Comparison of ENCODE assay signal across 1 cellular context in the genomic region with DNA sequence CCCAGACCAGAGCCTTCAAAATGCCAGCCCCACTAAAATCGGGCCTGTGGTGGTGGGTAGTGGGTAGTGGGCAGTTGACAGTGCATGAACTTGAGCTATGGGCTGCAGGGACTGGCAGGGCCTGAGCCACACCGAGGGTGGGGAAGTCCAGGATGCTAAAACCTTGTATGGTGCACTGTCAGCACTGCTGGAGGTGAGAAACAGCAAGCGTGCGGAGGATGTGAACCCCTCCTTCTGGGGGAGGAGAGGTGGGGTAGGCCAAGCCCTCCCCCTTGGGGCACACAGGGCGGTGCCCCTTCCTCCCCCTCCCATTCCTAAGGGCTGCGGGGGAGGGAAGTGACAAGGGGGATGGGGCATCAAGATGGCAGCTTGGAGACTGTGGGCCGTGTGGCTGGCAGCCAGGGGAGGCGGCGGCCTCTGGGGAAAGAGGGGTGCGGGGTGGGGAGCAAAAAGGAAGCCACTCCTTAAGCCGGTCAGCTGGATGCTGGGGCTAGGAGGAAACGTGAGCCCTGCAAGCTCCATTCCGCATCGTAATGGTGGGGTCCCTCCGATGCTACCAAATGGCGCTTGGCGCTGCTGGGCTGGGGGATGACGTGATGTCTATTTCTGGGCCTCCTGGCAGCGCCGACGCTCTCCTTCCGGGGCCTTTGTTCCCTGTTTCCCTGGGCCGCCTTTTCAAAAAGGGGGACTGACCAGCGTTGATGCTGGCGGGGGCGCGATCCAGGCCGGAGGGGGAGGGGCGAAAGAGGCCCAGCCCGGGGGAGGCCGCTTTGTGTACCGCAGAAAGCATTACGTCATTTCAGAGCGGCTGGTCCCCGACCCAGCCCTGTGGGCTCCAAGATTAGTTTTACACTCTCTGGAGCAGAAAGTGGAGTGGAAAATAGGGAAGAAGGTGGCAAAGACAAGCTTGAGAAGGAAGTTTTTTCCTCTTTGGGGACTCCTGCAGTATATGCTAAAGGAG.
A peak's percentile ranks its signal among the peaks of the same experiment; 100 is the strongest.
TF ChIP-seq lines count a peak whose summit lies in the region.

No MANE protein-coding gene starts in this region.

TF ChIP-seq in GM12878, 131 proteins besides CTCF, POLR2A, EP300 and RAD21 (continued from another document and continues in another):
- TF ChIP-seq, protein P1, sequence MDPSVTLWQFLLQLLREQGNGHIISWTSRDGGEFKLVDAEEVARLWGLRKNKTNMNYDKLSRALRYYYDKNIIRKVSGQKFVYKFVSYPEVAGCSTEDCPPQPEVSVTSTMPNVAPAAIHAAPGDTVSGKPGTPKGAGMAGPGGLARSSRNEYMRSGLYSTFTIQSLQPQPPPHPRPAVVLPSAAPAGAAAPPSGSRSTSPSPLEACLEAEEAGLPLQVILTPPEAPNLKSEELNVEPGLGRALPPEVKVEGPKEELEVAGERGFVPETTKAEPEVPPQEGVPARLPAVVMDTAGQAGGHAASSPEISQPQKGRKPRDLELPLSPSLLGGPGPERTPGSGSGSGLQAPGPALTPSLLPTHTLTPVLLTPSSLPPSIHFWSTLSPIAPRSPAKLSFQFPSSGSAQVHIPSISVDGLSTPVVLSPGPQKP (IDR thresholded peaks at IDR 0.05; ENCODE audit: low read depth, low read length), result no peak
- TF ChIP-seq JUND (IDR thresholded peaks at IDR 0.05; ENCODE audit: low read depth, low read length) (peak; percentile 73; the same call in 1 of the 2 replicates), HDAC2 (IDR thresholded peaks at IDR 0.05) (no peak), EED (IDR thresholded peaks at IDR 0.05; ENCODE audit: low read depth) (peak; percentile 76), CHD1 (IDR thresholded peaks at IDR 0.05; ENCODE audit: low read depth, low read length) (no peak), NFXL1 (IDR thresholded peaks at IDR 0.05; ENCODE audit: borderline replicate concordance) (no peak), IKZF1 (conservative IDR thresholded peaks at IDR 0.05) (peak; percentile 75), E2F4 (IDR thresholded peaks at IDR 0.05; ENCODE audit: low read depth, low read length) (no peak), MLLT1 (IDR thresholded peaks at IDR 0.05) (no peak; the same call in 1 of the 2 replicates), ZBTB40 (IDR thresholded peaks at IDR 0.05; ENCODE audit: borderline replicate concordance) (no peak), STAT1 (conservative IDR thresholded peaks at IDR 0.05) (no peak), CEBPB (IDR thresholded peaks at IDR 0.05; ENCODE audit: borderline replicate concordance in 1 of 2, low read depth in 2 of 2, low read length in 2 of 2) (no peak), RUNX3 (IDR thresholded peaks at IDR 0.05; ENCODE audit: low read length) (peak; percentile 79), TAF1 (IDR thresholded peaks at IDR 0.05; ENCODE audit: borderline replicate concordance, low read depth, low read length) (no peak; the same call in 1 of the 2 replicates), HSF1 (IDR thresholded peaks at IDR 0.05; ENCODE audit: low read depth, low read length) (no peak), SRF (IDR thresholded peaks at IDR 0.05; ENCODE audit: low read depth in 2 of 2, low read length in 2 of 2) (no peak), STAT3 (IDR thresholded peaks at IDR 0.05; ENCODE audit: low read depth, low read length) (no peak), TCF7 (IDR thresholded peaks at IDR 0.05; ENCODE audit: borderline replicate concordance) (no peak), CREM (IDR thresholded peaks at IDR 0.05; ENCODE audit: low read depth) (peak; percentile 63; the same call in 1 of the 2 replicates), ZNF592 (IDR thresholded peaks at IDR 0.05) (no peak), SREBF2 (IDR thresholded peaks at IDR 0.05; ENCODE audit: low read length) (no peak), MTA2 (IDR thresholded peaks at IDR 0.05; ENCODE audit: low read depth) (no peak; the same call in 1 of the 2 replicates), SPI1 (IDR thresholded peaks at IDR 0.05; ENCODE audit: borderline replicate concordance, insufficient read depth, low read depth, low read length) (no peak), ATF2 (IDR thresholded peaks at IDR 0.05; ENCODE audit: low read length) (peak; percentile 96; the same call in 1 of the 2 replicates), CHD2 (IDR thresholded peaks at IDR 0.05; ENCODE audit: borderline replicate concordance, low read depth, low read length) (peak; percentile 56; the same call in 1 of the 2 replicates), ZNF217 (IDR thresholded peaks at IDR 0.05) (no peak), ZNF622 (IDR thresholded peaks at IDR 0.05) (no peak), ASH2L (IDR thresholded peaks at IDR 0.05; ENCODE audit: borderline replicate concordance, low read depth) (no peak), CBFB (IDR thresholded peaks at IDR 0.05; ENCODE audit: low read depth) (0 out of 2 replicates have a peak, but pooled peaks have one; percentile 31), TARDBP (IDR thresholded peaks at IDR 0.05; ENCODE audit: borderline replicate concordance) (no peak), KAT2A (conservative IDR thresholded peaks at IDR 0.05; ENCODE audit: control insufficient read depth, low read depth, low read length) (no peak), TCF12 (IDR thresholded peaks at IDR 0.05; ENCODE audit: low read depth, low read length) (no peak), RCOR1 (conservative IDR thresholded peaks at IDR 0.05; ENCODE audit: low read depth, low read length) (no peak), ETV6 (conservative IDR thresholded peaks at IDR 0.05 in 1 of 2, IDR thresholded peaks at IDR 0.05 in 1 of 2; ENCODE audit: borderline replicate concordance in 1 of 2, low read depth in 1 of 2) (no peak), ZNF207 (IDR thresholded peaks at IDR 0.05; ENCODE audit: borderline replicate concordance) (no peak)
- TF ChIP-seq, protein P2, sequence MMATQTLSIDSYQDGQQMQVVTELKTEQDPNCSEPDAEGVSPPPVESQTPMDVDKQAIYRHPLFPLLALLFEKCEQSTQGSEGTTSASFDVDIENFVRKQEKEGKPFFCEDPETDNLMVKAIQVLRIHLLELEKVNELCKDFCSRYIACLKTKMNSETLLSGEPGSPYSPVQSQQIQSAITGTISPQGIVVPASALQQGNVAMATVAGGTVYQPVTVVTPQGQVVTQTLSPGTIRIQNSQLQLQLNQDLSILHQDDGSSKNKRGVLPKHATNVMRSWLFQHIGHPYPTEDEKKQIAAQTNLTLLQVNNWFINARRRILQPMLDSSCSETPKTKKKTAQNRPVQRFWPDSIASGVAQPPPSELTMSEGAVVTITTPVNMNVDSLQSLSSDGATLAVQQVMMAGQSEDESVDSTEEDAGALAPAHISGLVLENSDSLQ (IDR thresholded peaks at IDR 0.05), result 0 out of 2 replicates have a peak, but pooled peaks have one; percentile 30
- TF ChIP-seq, protein P3, sequence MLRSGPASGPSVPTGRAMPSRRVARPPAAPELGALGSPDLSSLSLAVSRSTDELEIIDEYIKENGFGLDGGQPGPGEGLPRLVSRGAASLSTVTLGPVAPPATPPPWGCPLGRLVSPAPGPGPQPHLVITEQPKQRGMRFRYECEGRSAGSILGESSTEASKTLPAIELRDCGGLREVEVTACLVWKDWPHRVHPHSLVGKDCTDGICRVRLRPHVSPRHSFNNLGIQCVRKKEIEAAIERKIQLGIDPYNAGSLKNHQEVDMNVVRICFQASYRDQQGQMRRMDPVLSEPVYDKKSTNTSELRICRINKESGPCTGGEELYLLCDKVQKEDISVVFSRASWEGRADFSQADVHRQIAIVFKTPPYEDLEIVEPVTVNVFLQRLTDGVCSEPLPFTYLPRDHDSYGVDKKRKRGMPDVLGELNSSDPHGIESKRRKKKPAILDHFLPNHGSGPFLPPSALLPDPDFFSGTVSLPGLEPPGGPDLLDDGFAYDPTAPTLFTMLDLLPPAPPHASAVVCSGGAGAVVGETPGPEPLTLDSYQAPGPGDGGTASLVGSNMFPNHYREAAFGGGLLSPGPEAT (IDR thresholded peaks at IDR 0.05; ENCODE audit: low read depth), result peak; percentile 60
